Comparison of ENCODE assay signal across 8 cellular contexts in genomic region chr10:47552719-47553118, GRCh38. TPM values are rescaled to one million over a fixed set of nuclear protein-coding genes. Genes with fewer than 3 reads are reported as not detected.
A peak's percentile ranks its signal among the peaks of the same experiment; 100 is the strongest.
DNase-seq lines count a peak whose midpoint lies in the region; ATAC-seq, FAIRE-seq and TF ChIP-seq lines count a peak whose summit lies in the region.
"Not testable (repeated sequence)": the region's sequence is repeated elsewhere in the genome, so short reads cannot be mapped to it uniquely, and the experiment has no call there.

No MANE protein-coding gene starts in this region.

- not testable (repeated sequence) for FAIRE-seq in endothelial cell of umbilical vein (lab: Jason Lieb, UNC)

- DNase-seq in AML-193 (lab: John Stamatoyannopoulos, UW), result peak; percentile 23 to 24
- DNase-seq in NOMO-1 treated with dmso at 0.1 percent for 144 hours (lab: John Stamatoyannopoulos, UW; ENCODE audit: unreplicated experiment), result peak; percentile 29
- peak; percentile 39 for DNase-seq in activated T-cell treated with anti-CD3 and anti-CD28 coated beads for 24 hours (ENCODE audit: low read depth)
- DNase-seq in endothelial cell of umbilical vein (ENCODE audit: low read depth, low spot score), result peak; percentile 55
- not testable (repeated sequence) for DNase-seq in lower lobe of right lung
- peak in 2 of 3 donors; percentile 11 to 32 for DNase-seq in stimulated activated CD4-positive, alpha-beta T cell treated with anti-CD3 and anti-CD28 coated beads, Interleukin-12 subunit alpha, Interleukin-12 subunit beta, amount 100 ng/mL, for 48 hours (ENCODE audit: low read depth in 2 of 3, low spot score in 1 of 3)

- H3K9ac ChIP-seq in endothelial cell of umbilical vein (replicated peaks; ENCODE audit: extremely low read depth, insufficient read depth, low read length), result not testable (repeated sequence)

- POLR2A ChIA-PET in endothelial cell of umbilical vein (lab: Charles Lee), result not testable (repeated sequence)

- H3K27ac ChIP-seq in endothelial cell of umbilical vein (ENCODE audit: insufficient read depth, low read depth, low read length), result peak overlapping the region; percentile 75
- H3K27ac ChIP-seq in lower lobe of right lung, result peak overlapping the region; percentile 83

- intact Hi-C loops in endothelial cell of umbilical vein (cut with micrococcal nuclease); lower lobe of right lung (cut with DNase I): not testable (repeated sequence)

- peak; percentile 42 for ATAC-seq in GM19324 (IDR thresholded peaks at IDR 0.05; ENCODE audit: low FRiP score, unreplicated experiment)
- peak; percentile 47 for ATAC-seq in HG03280 (IDR thresholded peaks at IDR 0.05; ENCODE audit: unreplicated experiment)
- ATAC-seq in lower lobe of right lung, result peak; percentile 73 to 75

- not testable (repeated sequence) for BruUV-seq in endothelial cell of umbilical vein (replicated peaks; lab: Mats Ljungman, UMichigan)

- TF ChIP-seq CTCF in endothelial cell of umbilical vein (IDR thresholded peaks at IDR 0.05; ENCODE audit: extremely low read depth in 1 of 2, insufficient read depth in 1 of 2, low read depth in 1 of 2, low read length in 2 of 2); lower lobe of right lung (IDR thresholded peaks at IDR 0.05): not testable (repeated sequence)

- not testable (repeated sequence) for TF ChIP-seq POLR2A in endothelial cell of umbilical vein (IDR thresholded peaks at IDR 0.05; ENCODE audit: low read depth, low read length)

- CTCF ChIA-PET in endothelial cell of umbilical vein (lab: Charles Lee), result not testable (repeated sequence)

- H3K27me3 ChIP-seq in endothelial cell of umbilical vein (ENCODE audit: control insufficient read depth in 2 of 2, insufficient read depth in 2 of 2, low read length in 2 of 2); lower lobe of right lung (ENCODE audit: low read depth): not testable (repeated sequence)

- not testable (repeated sequence) for H3K79me2 ChIP-seq in endothelial cell of umbilical vein (ENCODE audit: control insufficient read depth, insufficient read depth, low read length)

- dilution Hi-C loops in endothelial cell of umbilical vein (cut with MboI; ENCODE audit: extremely low pct_ligation_motif_present, low sequenced_read_pairs), result not testable (repeated sequence)

- not testable (repeated sequence) for H3K9me3 ChIP-seq in endothelial cell of umbilical vein (replicated peaks; ENCODE audit: control insufficient read depth, insufficient read depth, low read length); lower lobe of right lung

- not testable (repeated sequence) for H3K9me1 ChIP-seq in endothelial cell of umbilical vein (replicated peaks; ENCODE audit: control insufficient read depth, extremely low read depth, insufficient read depth, low read length)

- peak overlapping the region; percentile 64 for H3K4me2 ChIP-seq in endothelial cell of umbilical vein (ENCODE audit: insufficient read depth, low read length)

- peak overlapping the region; percentile 93 for H2AFZ ChIP-seq in endothelial cell of umbilical vein (ENCODE audit: low read depth, low read length)

- not testable (repeated sequence) for H4K20me1 ChIP-seq in endothelial cell of umbilical vein (replicated peaks; ENCODE audit: control insufficient read depth, extremely low read depth, insufficient read depth, low read length)

- H3K4me1 ChIP-seq in endothelial cell of umbilical vein (ENCODE audit: control insufficient read depth, extremely low read depth, insufficient read depth, low read length); lower lobe of right lung: not testable (repeated sequence)

- H3K36me3 ChIP-seq in endothelial cell of umbilical vein (ENCODE audit: control insufficient read depth in 2 of 2, extremely low read depth in 1 of 2, insufficient read depth in 2 of 2, low read length in 2 of 2); lower lobe of right lung: not testable (repeated sequence)

- H3K4me3 ChIP-seq in endothelial cell of umbilical vein (replicated peaks in 1 of 3; ENCODE audit: insufficient read depth in 1 of 3, low read depth in 1 of 3, low read length in 3 of 3), result peak overlapping the region; percentile 66 to 89 (median 83)
- H3K4me3 ChIP-seq in lower lobe of right lung, result peak overlapping the region; percentile 71

TF ChIP-seq in endothelial cell of umbilical vein, 7 proteins besides CTCF, POLR2A, EP300 and RAD21:
- TF ChIP-seq FOS (IDR thresholded peaks at IDR 0.05; ENCODE audit: borderline replicate concordance, insufficient read depth, low read length), result peak; percentile 25
TF ChIP-seq in endothelial cell of umbilical vein: peak in this region for 1; not testable (repeated sequence) for 6.

RNA-seq across cellular contexts. Expression of gene AGAP9, which starts 29.3 kb away (rescaled TPM):
- total RNA-seq in endothelial cell of umbilical vein (8.9 and 14.4 TPM in 2 replicates), lower lobe of right lung (5.1 TPM)
- polyA plus RNA-seq in endothelial cell of umbilical vein, result 9.6 and 9.9 TPM in 2 replicates
- polyA plus RNA-seq in endothelial cell of umbilical vein (2011; cell fraction: cytosol; rRNA removed), result 3.3 and 4.0 TPM in 2 replicates
- 70.8 and 76.5 TPM in 2 replicates for polyA plus RNA-seq in endothelial cell of umbilical vein (2011; cell fraction: nucleus; rRNA removed)
- polyA plus RNA-seq in endothelial cell of umbilical vein (2012), result 4.5 and 5.1 TPM in 2 replicates
- 11.5 and 13.0 TPM in 2 replicates for polyA minus RNA-seq in endothelial cell of umbilical vein
- not detected for polyA minus RNA-seq in endothelial cell of umbilical vein (2011; cell fraction: cytosol; rRNA and poly(A)+ RNA removed)
- polyA minus RNA-seq in endothelial cell of umbilical vein (2011; cell fraction: nucleus; rRNA and poly(A)+ RNA removed), result 16.0 and 17.6 TPM in 2 replicates
